In genomic region chr12:108699955-108700563, GRCh38 we compare ENCODE assay signal across 13 cellular contexts. TPM values are rescaled to one million over a fixed set of nuclear protein-coding genes. Genes with fewer than 3 reads are reported as not detected.
A peak's percentile ranks its signal among the peaks of the same experiment; 100 is the strongest.
DNase-seq lines count a peak whose midpoint lies in the region; ATAC-seq and TF ChIP-seq lines count a peak whose summit lies in the region.
"Had no signal": no experiment of that assay in that cellular context is flagged by ENCODE, and none has a peak within 500 bp of the region (broad histone marks: within the 10 kb centered on the region; RNA-seq: fewer than 3 reads in every experiment).

No MANE protein-coding gene starts in this region.

- no peak overlapping the region for H3K4me3 ChIP-seq in tibial artery
- H3K4me3 ChIP-seq: suprapubic skin had no signal

- CTCF ChIA-PET in RWPE1 (lab: Yijun Ruan, JAX) = interaction anchor here (0.6 kb wide), 1 partner anchor 733 kb away, joined by 3 read pairs; no protein-coding TSS in a partner anchor

- peaks cover 28% of the 10 kb centered on the region for H3K4me1 Mint-ChIP-seq in memory B cell

- POLR2A ChIA-PET in RWPE1 (lab: Yijun Ruan, JAX; ENCODE audit: low non-redundant PET) = no interaction called here

- peak overlapping the region; percentile 39; the same call in 1 of the 2 replicates for H3K27ac ChIP-seq in RWPE1
- H3K27ac ChIP-seq in tibial artery = peak overlapping the region; percentile 79 to 94

- no peak for ATAC-seq in memory B cell (ENCODE audit: low read depth)
- no peak for ATAC-seq in GM18870 (IDR thresholded peaks at IDR 0.05; ENCODE audit: unreplicated experiment)
- ATAC-seq in GM19455 (IDR thresholded peaks at IDR 0.05; ENCODE audit: unreplicated experiment) = no peak

- H3K4me1 ChIP-seq in tibial artery = peaks cover 0 to 99% (median 66%) of the 10 kb centered on the region in 4 donors

- H3K9me3 ChIP-seq in tibial artery = no peaks in the 10 kb centered on the region
- H3K9me3 ChIP-seq: suprapubic skin had no signal

- peaks cover 1% of the 10 kb centered on the region for H3K9me3 Mint-ChIP-seq in memory B cell

- DNase-seq in RWPE1 (ENCODE audit: low spot score) (no peak), dermis microvascular lymphatic vessel endothelial cell (ENCODE audit: low read depth in 2 of 2) (peak; percentile 93 to 95), memory B cell (ENCODE audit: low spot score in 2 of 2) (no peak), tibial artery (no peak), NCI-H146 (lab: John Stamatoyannopoulos, UW) (no peak)
- DNase-seq: activated CD4-positive, alpha-beta T cell treated with anti-CD3 and anti-CD28 coated beads, Interleukin-2, amount 10 ng/mL, durations not matched to agents 24 days and 14 days; activated gamma-delta T cell treated with Interleukin-2 at 50 U/mL for 16 hours; MV-4-11; NCI-H526 treated with DMSO at 0.1 percent for 48 hours; occipital lobe had no signal

- TF ChIP-seq CTCF in RWPE1 (conservative IDR thresholded peaks at IDR 0.05; ENCODE audit: low read depth) (no peak), tibial artery (IDR thresholded peaks at IDR 0.05) (no peak)

- H3K27me3 Mint-ChIP-seq in memory B cell = no peaks in the 10 kb centered on the region
- H3K27me3 Mint-ChIP-seq: activated CD4-positive, alpha-beta T cell treated with anti-CD3 and anti-CD28 coated beads, Interleukin-2, amount 10 ng/mL, durations not matched to agents 24 days and 14 days had no signal

- intact Hi-C loops in tibial artery (cut with DNase I; ENCODE audit: low total_unique reads) = no loop called here

- H3K36me3 Mint-ChIP-seq in memory B cell = peaks cover 32% of the 10 kb centered on the region

- H3K4me3 Mint-ChIP-seq in memory B cell = no peak overlapping the region
- H3K4me3 Mint-ChIP-seq: activated CD4-positive, alpha-beta T cell treated with anti-CD3 and anti-CD28 coated beads, Interleukin-2, amount 10 ng/mL, durations not matched to agents 24 days and 14 days had no signal

- H3K27me3 ChIP-seq in tibial artery = no peaks in the 10 kb centered on the region
- H3K27me3 ChIP-seq: suprapubic skin had no signal

- H3K36me3 ChIP-seq in tibial artery = peaks cover 18 to 26% (median 22%) of the 10 kb centered on the region in 3 donors

- H3K27ac Mint-ChIP-seq in memory B cell = peak overlapping the region; percentile 28
- H3K27ac Mint-ChIP-seq: activated CD4-positive, alpha-beta T cell treated with anti-CD3 and anti-CD28 coated beads, Interleukin-2, amount 10 ng/mL, durations not matched to agents 24 days and 14 days had no signal

RNA-seq across cellular contexts. Expression of gene CORO1C, which starts 31.3 kb away (rescaled TPM):
- 190 and 213 TPM in 2 replicates for total RNA-seq in dermis microvascular lymphatic vessel endothelial cell

Comparison
In these comparisons a context has a peak if more than half of its experiments do, and no peak if none do; other contexts are left out.
1. DNase-seq: peak in dermis microvascular lymphatic vessel endothelial cell (2 of 2); none in RWPE1 (single experiment), memory B cell (0 of 2), tibial artery (0 of 2) and NCI-H146 (single experiment).